Comparison of ENCODE assay signal across 8 cellular contexts in the genomic region with DNA sequence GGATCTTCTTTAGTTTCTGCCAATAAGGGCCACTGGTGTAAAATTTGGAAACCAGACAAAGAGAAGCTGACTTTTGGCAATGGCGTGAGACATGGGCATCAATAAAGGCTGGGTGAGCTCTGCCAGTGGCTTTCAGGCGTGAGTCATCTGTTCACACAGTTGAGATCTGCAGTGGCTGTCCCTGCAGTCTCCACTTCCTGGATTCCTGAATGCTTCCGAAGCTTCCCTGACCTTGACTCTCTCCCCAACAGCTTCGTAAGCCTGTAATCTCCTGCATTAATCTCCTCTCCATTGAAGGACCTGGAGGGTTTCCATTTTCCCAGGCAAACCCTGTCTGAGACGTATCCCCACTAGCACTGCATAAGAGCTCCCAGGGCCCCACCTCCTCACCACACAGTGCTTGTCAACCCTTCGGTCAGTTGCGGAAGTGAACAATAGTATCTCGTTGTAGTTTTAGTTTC.
A peak's percentile ranks its signal among the peaks of the same experiment; 100 is the strongest.
DNase-seq lines count a peak whose midpoint lies in the region; ATAC-seq, FAIRE-seq and TF ChIP-seq lines count a peak whose summit lies in the region.

No MANE protein-coding gene starts in this region.

- H3K27ac ChIP-seq in A549: peak overlapping the region; percentile 74 to 78
- no peak overlapping the region for H3K27ac ChIP-seq in right cardiac atrium (ENCODE audit: low read length)

- no peaks in the 10 kb centered on the region for H3K36me3 ChIP-seq in HAP-1 (replicated peaks)

- CTCF ChIA-PET in A549 (lab: Yijun Ruan, JAX): no interaction called here

- H3K4me3 ChIP-seq in A549 (peak overlapping the region; percentile 17; the same call in 1 of the 3 replicates), right cardiac atrium (ENCODE audit: low read length) (peak overlapping the region; percentile 42), HAP-1 (no peak overlapping the region)

- H3K4me2 ChIP-seq in A549: peak overlapping the region; percentile 73

- intact Hi-C loops in right cardiac atrium (cut with DNase I): no loop called here

- TF ChIP-seq EP300 in A549 (IDR thresholded peaks at IDR 0.05): no peak

- TF ChIP-seq POLR2A in A549 (IDR thresholded peaks at IDR 0.05; ENCODE audit: low read length): no peak

- ATAC-seq in A549: peak; percentile 98
- peak in 1 of 2 donors; percentile 80 for ATAC-seq in right cardiac atrium
- ATAC-seq in GM21423 (IDR thresholded peaks at IDR 0.05; ENCODE audit: unreplicated experiment): no peak
- no peak for ATAC-seq in GM21737 (IDR thresholded peaks at IDR 0.05; ENCODE audit: unreplicated experiment)

- TF ChIP-seq RAD21 in A549 (conservative IDR thresholded peaks at IDR 0.05 in 1 of 2, IDR thresholded peaks at IDR 0.05 in 1 of 2): peak in 1 of 2 experiments; percentile 10; a peak in 1 of 5 replicates

- peaks cover 9% of the 10 kb centered on the region; the same call in 2 of the 3 replicates for H3K9me3 ChIP-seq in A549
- H3K9me3 ChIP-seq in right cardiac atrium (ENCODE audit: control insufficient read depth, low read length): no peaks in the 10 kb centered on the region
- H3K9me3 ChIP-seq in HAP-1: no peaks in the 10 kb centered on the region

- peak; percentile 73 to 89 for DNase-seq in A549 (ENCODE audit: low read depth in 1 of 2, low spot score in 1 of 2)
- peak; percentile 96 for DNase-seq in H4 (ENCODE audit: low spot score)
- DNase-seq in SW480 (ENCODE audit: low spot score): peak; percentile 96
- DNase-seq in right cardiac atrium: no peak
- no peak for DNase-seq in HAP-1 (ENCODE audit: low spot score in 2 of 2)
- no peak for DNase-seq in NCI-H1930 (lab: John Stamatoyannopoulos, UW)

- no peaks in the 10 kb centered on the region for H3K27me3 ChIP-seq in right cardiac atrium (ENCODE audit: control insufficient read depth, insufficient read depth)
- no peaks in the 10 kb centered on the region for H3K27me3 ChIP-seq in HAP-1 (ENCODE audit: low read depth)

- H3K4me1 ChIP-seq in A549 (peaks cover 17% of the 10 kb centered on the region), right cardiac atrium (ENCODE audit: control insufficient read depth, insufficient read depth, low read length) (no peaks in the 10 kb centered on the region), HAP-1 (no peaks in the 10 kb centered on the region)

- POLR2A ChIA-PET in A549 (lab: Yijun Ruan, JAX): interaction anchor here (1.1 to 1.2 kb wide), 2 partner anchors 8 to 575 kb away, joined by 5 to 8 read pairs; partner anchors contain the start of gene TBC1D22A

- 3% methylated on average over 8 of the region's 8 CpGs for WGBS in A549 (ENCODE audit: missing lambda C conversion rate)
- 47% methylated on average over 8 of the region's 8 CpGs for WGBS in right cardiac atrium

- TF ChIP-seq CTCF in A549 (IDR thresholded peaks at IDR 0.05): no peak

- in situ Hi-C loops in HAP-1 (cut with MboI; ENCODE audit: low sequenced_read_pairs): no loop called here

- FAIRE-seq in A549 (lab: Jason Lieb, UNC): no peak

TF ChIP-seq in A549, 52 proteins besides CTCF, POLR2A, EP300 and RAD21:
- TF ChIP-seq SREBF2 (IDR thresholded peaks at IDR 0.05): no peak
- no peak for TF ChIP-seq MAFK (IDR thresholded peaks at IDR 0.05; ENCODE audit: partially characterized antibody)
- TF ChIP-seq, protein P1, sequence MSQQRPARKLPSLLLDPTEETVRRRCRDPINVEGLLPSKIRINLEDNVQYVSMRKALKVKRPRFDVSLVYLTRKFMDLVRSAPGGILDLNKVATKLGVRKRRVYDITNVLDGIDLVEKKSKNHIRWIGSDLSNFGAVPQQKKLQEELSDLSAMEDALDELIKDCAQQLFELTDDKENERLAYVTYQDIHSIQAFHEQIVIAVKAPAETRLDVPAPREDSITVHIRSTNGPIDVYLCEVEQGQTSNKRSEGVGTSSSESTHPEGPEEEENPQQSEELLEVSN (IDR thresholded peaks at IDR 0.05; ENCODE audit: borderline replicate concordance, low read depth): 0 out of 2 replicates have a peak, but pooled peaks have one; percentile 10
- TF ChIP-seq TP53 (CRISPR knock-in tag; IDR thresholded peaks at IDR 0.05): no peak
- TF ChIP-seq MAZ (IDR thresholded peaks at IDR 0.05; ENCODE audit: borderline replicate concordance, low read depth, low read length): no peak
- TF ChIP-seq MYC (IDR thresholded peaks at IDR 0.05; ENCODE audit: borderline replicate concordance, low read length): no peak
- TF ChIP-seq NPAS2 (CRISPR knock-in tag; IDR thresholded peaks at IDR 0.05; ENCODE audit: borderline replicate concordance): no peak
- peak; percentile 47; the same call in 1 of the 2 replicates for TF ChIP-seq JUNB (IDR thresholded peaks at IDR 0.05)
- no peak for TF ChIP-seq ZNF302 (CRISPR knock-in tag; IDR thresholded peaks at IDR 0.05)
- TF ChIP-seq ESRRA (IDR thresholded peaks at IDR 0.05; ENCODE audit: borderline replicate concordance, low read length): peak; percentile 83; the same call in 1 of the 2 replicates
- peak in 1 of 2 experiments; percentile 32; a peak in 1 of 5 replicates for TF ChIP-seq JUN (IDR thresholded peaks at IDR 0.05)
- TF ChIP-seq KDM5A (IDR thresholded peaks at IDR 0.05): no peak
- TF ChIP-seq RFX5 (IDR thresholded peaks at IDR 0.05): no peak
- TF ChIP-seq, protein P2, sequence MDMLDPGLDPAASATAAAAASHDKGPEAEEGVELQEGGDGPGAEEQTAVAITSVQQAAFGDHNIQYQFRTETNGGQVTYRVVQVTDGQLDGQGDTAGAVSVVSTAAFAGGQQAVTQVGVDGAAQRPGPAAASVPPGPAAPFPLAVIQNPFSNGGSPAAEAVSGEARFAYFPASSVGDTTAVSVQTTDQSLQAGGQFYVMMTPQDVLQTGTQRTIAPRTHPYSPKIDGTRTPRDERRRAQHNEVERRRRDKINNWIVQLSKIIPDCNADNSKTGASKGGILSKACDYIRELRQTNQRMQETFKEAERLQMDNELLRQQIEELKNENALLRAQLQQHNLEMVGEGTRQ (IDR thresholded peaks at IDR 0.05): no peak
- 0 out of 2 replicates have a peak, but pooled peaks have one; percentile 29 for TF ChIP-seq FOSL2 (IDR thresholded peaks at IDR 0.05)
- peak; percentile 90 for TF ChIP-seq FOSL2 (CRISPR knock-in tag; IDR thresholded peaks at IDR 0.05)
- TF ChIP-seq, protein P3, sequence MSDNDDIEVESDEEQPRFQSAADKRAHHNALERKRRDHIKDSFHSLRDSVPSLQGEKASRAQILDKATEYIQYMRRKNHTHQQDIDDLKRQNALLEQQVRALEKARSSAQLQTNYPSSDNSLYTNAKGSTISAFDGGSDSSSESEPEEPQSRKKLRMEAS (IDR thresholded peaks at IDR 0.05): peak; percentile 52; the same call in 1 of the 2 replicates
- peak; percentile 82 for TF ChIP-seq GATA3 (IDR thresholded peaks at IDR 0.05; ENCODE audit: borderline replicate concordance)

Comparison
In these comparisons a context has a peak if more than half of its experiments do, and no peak if none do; other contexts are left out.
1. ATAC-seq: peak in A549 (2 of 2); none in GM21423 (single experiment) and GM21737 (single experiment).
2. DNase-seq: peak in A549 (2 of 2), H4 (single experiment) and SW480 (single experiment); none in right cardiac atrium (0 of 3), HAP-1 (0 of 2) and NCI-H1930 (0 of 2).